In genomic region chr5:132463808-132464154, GRCh38 we compare ENCODE assay signal across 10 cellular contexts. TPM values are rescaled to one million over a fixed set of nuclear protein-coding genes. Genes with fewer than 3 reads are reported as not detected.
DNase-seq lines count a peak whose midpoint lies in the region; ATAC-seq and TF ChIP-seq lines count a peak whose summit lies in the region.
"Had no signal": no experiment of that assay in that cellular context is flagged by ENCODE, and none has a peak within 500 bp of the region (broad histone marks: within the 10 kb centered on the region; RNA-seq: fewer than 3 reads in every experiment).

No MANE protein-coding gene starts in this region.

- no peaks in the 10 kb centered on the region for H3K9me3 Mint-ChIP-seq in activated CD4-positive, alpha-beta T cell treated with anti-CD3 and anti-CD28 coated beads, Interleukin-2, amount 10 ng/mL, durations not matched to agents 7 days and 5 days
- no peaks in the 10 kb centered on the region for H3K9me3 Mint-ChIP-seq in activated naive CD8-positive, alpha-beta T cell treated with anti-CD3 and anti-CD28 coated beads, Interleukin-2, amount 10 ng/mL, durations not matched to agents 7 days and 5 days

- peak overlapping the region; percentile 67 for H3K4me3 Mint-ChIP-seq in activated CD4-positive, alpha-beta T cell treated with anti-CD3 and anti-CD28 coated beads, Interleukin-2, amount 10 ng/mL, durations not matched to agents 7 days and 5 days
- H3K4me3 Mint-ChIP-seq in activated naive CD8-positive, alpha-beta T cell treated with anti-CD3 and anti-CD28 coated beads, Interleukin-2, amount 10 ng/mL, durations not matched to agents 7 days and 5 days = peak overlapping the region; percentile 81

- no peak for ATAC-seq in activated naive CD8-positive, alpha-beta T cell treated with anti-CD3 and anti-CD28 coated beads, Interleukin-2, amount 10 ng/mL, durations not matched to agents 7 days and 5 days (ENCODE audit: low read depth)
- no peak for ATAC-seq in lung (ENCODE audit: insufficient read depth, low FRiP score)
- ATAC-seq in HG03442 (IDR thresholded peaks at IDR 0.05; ENCODE audit: unreplicated experiment) = no peak
- ATAC-seq in GM21723 (IDR thresholded peaks at IDR 0.05; ENCODE audit: unreplicated experiment) = no peak
- no peak for ATAC-seq in left lobe of liver
- ATAC-seq: HCT116 had no signal

- no peak for TF ChIP-seq POLR2A in thyroid gland (IDR thresholded peaks at IDR 0.05)

- peak overlapping the region; percentile 87 for H3K27ac Mint-ChIP-seq in activated CD4-positive, alpha-beta T cell treated with anti-CD3 and anti-CD28 coated beads, Interleukin-2, amount 10 ng/mL, durations not matched to agents 7 days and 5 days
- H3K27ac Mint-ChIP-seq in activated naive CD8-positive, alpha-beta T cell treated with anti-CD3 and anti-CD28 coated beads, Interleukin-2, amount 10 ng/mL, durations not matched to agents 7 days and 5 days = peak overlapping the region; percentile 85

- peaks cover 95% of the 10 kb centered on the region for H3K4me1 Mint-ChIP-seq in activated CD4-positive, alpha-beta T cell treated with anti-CD3 and anti-CD28 coated beads, Interleukin-2, amount 10 ng/mL, durations not matched to agents 7 days and 5 days
- peaks cover 84% of the 10 kb centered on the region for H3K4me1 Mint-ChIP-seq in activated naive CD8-positive, alpha-beta T cell treated with anti-CD3 and anti-CD28 coated beads, Interleukin-2, amount 10 ng/mL, durations not matched to agents 7 days and 5 days

- H3K36me3 ChIP-seq in lung (ENCODE audit: control insufficient read depth in 2 of 2, insufficient read depth in 2 of 2, low read length in 2 of 2) (peaks cover 0 to 4% of the 10 kb centered on the region in 2 donors), thyroid gland (no peaks in the 10 kb centered on the region)

- 29 to 55% methylated on average over 5 of the region's 5 CpGs for WGBS in lung, 2 donors
- 77 to 79% methylated on average over 4 to 5 of the region's 5 CpGs for WGBS in thyroid gland, 2 donors

- H3K27me3 ChIP-seq in lung (ENCODE audit: control insufficient read depth, insufficient read depth) (no peaks in the 10 kb centered on the region), thyroid gland (no peaks in the 10 kb centered on the region)

- no peak for DNase-seq in activated CD4-positive, alpha-beta T cell treated with anti-CD3 and anti-CD28 coated beads, Interleukin-2, amount 10 ng/mL, durations not matched to agents 7 days and 5 days
- DNase-seq in activated CD4-positive, alpha-beta T cell treated with anti-CD3 and anti-CD28 coated beads, Interleukin-2, amount 50 U/mL, for 1 hour = no peak
- DNase-seq in activated naive CD8-positive, alpha-beta T cell treated with anti-CD3 and anti-CD28 coated beads, Interleukin-2, amount 10 ng/mL, durations not matched to agents 7 days and 5 days = no peak
- DNase-seq in lung (ENCODE audit: low spot score) (no peak), thyroid gland (no peak), left lobe of liver (ENCODE audit: low spot score) (no peak)
- DNase-seq: KBM-7 had no signal

- no peaks in the 10 kb centered on the region for H3K27me3 Mint-ChIP-seq in activated CD4-positive, alpha-beta T cell treated with anti-CD3 and anti-CD28 coated beads, Interleukin-2, amount 10 ng/mL, durations not matched to agents 7 days and 5 days
- H3K27me3 Mint-ChIP-seq in activated naive CD8-positive, alpha-beta T cell treated with anti-CD3 and anti-CD28 coated beads, Interleukin-2, amount 10 ng/mL, durations not matched to agents 7 days and 5 days = no peaks in the 10 kb centered on the region

- H3K9me3 ChIP-seq in lung (ENCODE audit: control insufficient read depth in 2 of 2, insufficient read depth in 1 of 2, low read length in 1 of 2) (no peaks in the 10 kb centered on the region), thyroid gland (no peaks in the 10 kb centered on the region)

- CTCF ChIA-PET in activated CD4-positive, alpha-beta T cell treated with anti-CD3 and anti-CD28 coated beads, Interleukin-2, amount 10 ng/mL, durations not matched to agents 7 days and 5 days (lab: Charles Lee) = interaction anchor here (1.0 to 5.0 kb wide), 11 partner anchors 8 to 52 kb away, joined by 3 to 53 read pairs (median 4); partner anchors contain the start of gene IRF1

- intact Hi-C loops in thyroid gland (cut with DNase I) = no loop called here

- POLR2A ChIA-PET in activated CD4-positive, alpha-beta T cell treated with anti-CD3 and anti-CD28 coated beads, Interleukin-2, amount 10 ng/mL, durations not matched to agents 7 days and 5 days (lab: Charles Lee) = interaction anchor here (0.6 to 3.3 kb wide), 7 partner anchors 7 to 970 kb away, joined by 3 to 25 read pairs (median 3); partner anchors contain the start of gene IRF1
- POLR2A ChIA-PET in activated naive CD8-positive, alpha-beta T cell treated with anti-CD3 and anti-CD28 coated beads, Interleukin-2, amount 10 ng/mL, durations not matched to agents 7 days and 5 days (lab: Charles Lee) = interaction anchor here (0.7 to 30.8 kb wide), 11 partner anchors 7 to 66 kb away, joined by 3 to 1195 read pairs (median 6); partner anchors contain the start of gene IRF1

- peaks cover 69% of the 10 kb centered on the region for H3K36me3 Mint-ChIP-seq in activated CD4-positive, alpha-beta T cell treated with anti-CD3 and anti-CD28 coated beads, Interleukin-2, amount 10 ng/mL, durations not matched to agents 7 days and 5 days (ENCODE audit: low read depth)
- H3K36me3 Mint-ChIP-seq in activated naive CD8-positive, alpha-beta T cell treated with anti-CD3 and anti-CD28 coated beads, Interleukin-2, amount 10 ng/mL, durations not matched to agents 7 days and 5 days = peaks cover 34% of the 10 kb centered on the region

- TF ChIP-seq CTCF in lung (IDR thresholded peaks at IDR 0.05; ENCODE audit: control extremely low read depth, extremely low read depth) (no peak), thyroid gland (IDR thresholded peaks at IDR 0.05) (no peak)

- H3K4me1 ChIP-seq in lung (ENCODE audit: control insufficient read depth in 2 of 2, insufficient read depth in 2 of 2, low read length in 2 of 2) (peaks cover 10 to 48% of the 10 kb centered on the region in 2 donors), thyroid gland (peaks cover 13 to 53% of the 10 kb centered on the region in 2 donors)

- H3K4me3 ChIP-seq in lung (no peak overlapping the region), thyroid gland (replicated peaks in 1 of 3) (no peak overlapping the region)

- H3K27ac ChIP-seq in lung (ENCODE audit: low read depth in 1 of 2, low read length in 1 of 2) (peak overlapping the region; percentile 14 to 79), thyroid gland (peak overlapping the region; percentile 62 to 82 (median 80))

RNA-seq across cellular contexts. Expression of gene IRF1, which starts 26.8 kb away (rescaled TPM):
- 100 to 1,000 TPM; 289 to 302 TPM for total RNA-seq in activated CD4-positive, alpha-beta T cell treated with anti-CD3 and anti-CD28 coated beads, Interleukin-2, amount 10 ng/mL, durations not matched to agents 7 days and 5 days
- 100 to 1,000 TPM; 228 to 238 TPM for total RNA-seq in activated naive CD8-positive, alpha-beta T cell treated with anti-CD3 and anti-CD28 coated beads, Interleukin-2, amount 10 ng/mL, durations not matched to agents 7 days and 5 days
- 10 to 100 TPM; 53.8 to 83.2 TPM for total RNA-seq in lung
- polyA plus RNA-seq in lung = 100 to 1,000 TPM in 1 of 2 donors, 10 to 100 TPM in 1; 32.9 to 141 TPM
- 10 to 100 TPM; 24.6 to 49.7 (median 32.1) TPM for total RNA-seq in thyroid gland
- total RNA-seq in left lobe of liver = 24.8 TPM
